ENCODE assay signal across 13 cellular contexts in genomic region chr9:129740174-129740573, GRCh38. TPM values are rescaled to one million over a fixed set of nuclear protein-coding genes. Genes with fewer than 3 reads are reported as not detected.
DNase-seq lines count a peak whose midpoint lies in the region; ATAC-seq and TF ChIP-seq lines count a peak whose summit lies in the region.
"Had no signal": no experiment of that assay in that cellular context is flagged by ENCODE, and none has a peak within 500 bp of the region (broad histone marks: within the 10 kb centered on the region; RNA-seq: fewer than 3 reads in every experiment).

No MANE protein-coding gene starts in this region.

- no peaks in the 10 kb centered on the region for H3K4me1 Mint-ChIP-seq in central memory CD8-positive, alpha-beta T cell
- peaks cover 40% of the 10 kb centered on the region for H3K4me1 Mint-ChIP-seq in nephron progenitor cell
- peaks cover 5% of the 10 kb centered on the region for H3K4me1 Mint-ChIP-seq in osteocyte (ENCODE audit: unreplicated experiment)

- H3K9me3 Mint-ChIP-seq in central memory CD8-positive, alpha-beta T cell, result no peaks in the 10 kb centered on the region
- H3K9me3 Mint-ChIP-seq in nephron progenitor cell (no peaks in the 10 kb centered on the region), osteocyte (ENCODE audit: unreplicated experiment) (no peaks in the 10 kb centered on the region)
- H3K9me3 Mint-ChIP-seq: CD8-positive, alpha-beta memory T cell had no signal

- peaks cover 4% of the 10 kb centered on the region for H3K36me3 Mint-ChIP-seq in central memory CD8-positive, alpha-beta T cell (ENCODE audit: insufficient read depth)
- H3K36me3 Mint-ChIP-seq in nephron progenitor cell (ENCODE audit: low read depth) (no peaks in the 10 kb centered on the region), osteocyte (ENCODE audit: unreplicated experiment) (no peaks in the 10 kb centered on the region)
- H3K36me3 Mint-ChIP-seq: CD8-positive, alpha-beta memory T cell had no signal

- TF ChIP-seq CTCF in nephron progenitor cell (IDR thresholded peaks at IDR 0.05) (no peak), osteocyte (IDR thresholded peaks at IDR 0.05) (no peak)

- no peak overlapping the region for H3K27ac Mint-ChIP-seq in central memory CD8-positive, alpha-beta T cell (ENCODE audit: low read depth)
- H3K27ac Mint-ChIP-seq in nephron progenitor cell (peak overlapping the region; percentile 88), osteocyte (ENCODE audit: unreplicated experiment) (no peak overlapping the region)
- H3K27ac Mint-ChIP-seq: CD8-positive, alpha-beta memory T cell had no signal

- H3K27me3 Mint-ChIP-seq in central memory CD8-positive, alpha-beta T cell, result no peaks in the 10 kb centered on the region
- H3K27me3 Mint-ChIP-seq in nephron progenitor cell (ENCODE audit: low read depth, poor library complexity) (peaks cover 14% of the 10 kb centered on the region), osteocyte (ENCODE audit: unreplicated experiment) (no peaks in the 10 kb centered on the region)

- intact Hi-C loops in Right ventricle myocardium inferior (cut with DNase I), result no loop called here
- intact Hi-C loops in Right ventricle myocardium superior (cut with DNase I), result no loop called here

- ATAC-seq in Right ventricle myocardium inferior, result no peak
- ATAC-seq in Right ventricle myocardium superior (ENCODE audit: poor library complexity), result no peak
- ATAC-seq in central memory CD8-positive, alpha-beta T cell (replicated peaks; ENCODE audit: extremely low read depth, poor library complexity, severe bottlenecking), result no peak
- ATAC-seq: HCT116 had no signal

- DNase-seq in Right ventricle myocardium inferior (ENCODE audit: missing footprints), result peak; percentile 22
- no peak for DNase-seq in Right ventricle myocardium superior
- DNase-seq in central memory CD8-positive, alpha-beta T cell (ENCODE audit: low spot score in 2 of 2), result no peak
- no peak for DNase-seq in nephron progenitor cell
- no peak for DNase-seq in activated CD4-positive, alpha-beta T cell treated with anti-CD3 and anti-CD28 coated beads for 4 hours
- no peak for DNase-seq in osteocyte (ENCODE audit: extremely low spot score, unreplicated experiment)
- DNase-seq in SHP77 treated with DMSO at 0.1 percent for 48 hours (lab: John Stamatoyannopoulos, UW), result no peak
- DNase-seq: Caco-2; CD8-positive, alpha-beta memory T cell; DND-41; GDM1; KBM-7 had no signal

- H3K4me3 Mint-ChIP-seq in central memory CD8-positive, alpha-beta T cell, result peak overlapping the region; percentile 14
- no peak overlapping the region for H3K4me3 Mint-ChIP-seq in nephron progenitor cell
- no peak overlapping the region for H3K4me3 Mint-ChIP-seq in osteocyte (ENCODE audit: unreplicated experiment)

RNA-seq across cellular contexts. Expression of gene PTGES, which starts 12.7 kb away (rescaled TPM):
- total RNA-seq in Right ventricle myocardium inferior (4.8 TPM), Right ventricle myocardium superior (4.5 TPM), osteocyte (0.83 and 0.94 TPM in 2 replicates)
- total RNA-seq: CD8-positive, alpha-beta memory T cell had no signal
